21 cellular contexts compared by ENCODE assay signal in genomic region chr1:20266141-20266540, GRCh38.
DNase-seq lines count a peak whose midpoint lies in the region; ATAC-seq and TF ChIP-seq lines count a peak whose summit lies in the region.
"Had no signal": no experiment of that assay in that cellular context is flagged by ENCODE, and none has a peak within 500 bp of the region (broad histone marks: within the 10 kb centered on the region; RNA-seq: fewer than 3 reads in every experiment).

No MANE protein-coding gene starts in this region.

- no peaks in the 10 kb centered on the region for H3K9me3 ChIP-seq in tibial artery

- no peaks in the 10 kb centered on the region for H3K36me3 Mint-ChIP-seq in activated naive CD4-positive, alpha-beta T cell treated with anti-CD3 and anti-CD28 coated beads, Interleukin-2, amount 50 U/mL, for 24 hours
- H3K36me3 Mint-ChIP-seq: CD8-positive, alpha-beta T cell had no signal

- H3K27ac Mint-ChIP-seq in activated naive CD4-positive, alpha-beta T cell treated with anti-CD3 and anti-CD28 coated beads, Interleukin-2, amount 50 U/mL, for 24 hours, result peak overlapping the region; percentile 24
- H3K27ac Mint-ChIP-seq: CD8-positive, alpha-beta T cell had no signal

- ATAC-seq in HG03439 (IDR thresholded peaks at IDR 0.05; ENCODE audit: unreplicated experiment), result no peak
- ATAC-seq: CD8-positive, alpha-beta T cell had no signal

- H3K27ac ChIP-seq in VCaP (peak overlapping the region; percentile 55), tibial artery (no peak overlapping the region)
- H3K27ac ChIP-seq: 22Rv1; BLaER1 treated with 17β-estradiol and CSF1 and Interleukin-3, amounts not matched to agents 10 nM and 100 nM had no signal

- no peaks in the 10 kb centered on the region for H3K4me1 ChIP-seq in tibial artery
- H3K4me1 ChIP-seq: BLaER1 treated with 17β-estradiol and CSF1 and Interleukin-3, amounts not matched to agents 10 nM and 100 nM had no signal

- DNase-seq in activated naive CD4-positive, alpha-beta T cell treated with Interleukin-2 at 50 U/mL for 16 hours, result no peak
- peak; percentile 18 for DNase-seq in choroid plexus epithelial cell (ENCODE audit: low read depth)
- DNase-seq in retinal pigment epithelial cell (ENCODE audit: low read depth), result peak; percentile 39
- DNase-seq in hippocampal formation (lab: John Stamatoyannopoulos, UW), result no peak
- DNase-seq in tibial artery, result no peak
- DNase-seq: CD8-positive, alpha-beta T cell; DND-41; Kasumi-1; MM.1S; NCI-H1048; NCI-H1417 treated with DMSO at 0.1 percent for 48 hours; NCI-H187; NCI-H446 treated with DMSO at 0.1 percent for 48 hours; NCI-H526 treated with DMSO at 0.1 percent for 48 hours; RPMI8226; SIG-M5 had no signal

- H3K27me3 Mint-ChIP-seq in activated naive CD4-positive, alpha-beta T cell treated with anti-CD3 and anti-CD28 coated beads, Interleukin-2, amount 50 U/mL, for 24 hours, result peaks cover 9% of the 10 kb centered on the region

- peaks cover 0 to 28% of the 10 kb centered on the region in 2 donors for H3K27me3 ChIP-seq in tibial artery
- H3K27me3 ChIP-seq: BLaER1 treated with 17β-estradiol and CSF1 and Interleukin-3, amounts not matched to agents 10 nM and 100 nM had no signal

- no peak overlapping the region for H3K4me3 Mint-ChIP-seq in activated naive CD4-positive, alpha-beta T cell treated with anti-CD3 and anti-CD28 coated beads, Interleukin-2, amount 50 U/mL, for 24 hours
- H3K4me3 Mint-ChIP-seq: CD8-positive, alpha-beta T cell had no signal

- TF ChIP-seq CTCF in VCaP (conservative IDR thresholded peaks at IDR 0.05) (no peak), choroid plexus epithelial cell (conservative IDR thresholded peaks at IDR 0.05; ENCODE audit: low read depth, low read length) (no peak), retinal pigment epithelial cell (conservative IDR thresholded peaks at IDR 0.05; ENCODE audit: low read depth, low read length) (no peak), tibial artery (IDR thresholded peaks at IDR 0.05) (no peak)

- no peak overlapping the region for H3K4me3 ChIP-seq in choroid plexus epithelial cell (ENCODE audit: low read depth, low read length)
- H3K4me3 ChIP-seq in retinal pigment epithelial cell (ENCODE audit: low read length), result no peak overlapping the region
- no peak overlapping the region for H3K4me3 ChIP-seq in tibial artery
- H3K4me3 ChIP-seq: BLaER1 treated with 17β-estradiol and CSF1 and Interleukin-3, amounts not matched to agents 10 nM and 100 nM had no signal

- peaks cover 8% of the 10 kb centered on the region for H3K9me3 Mint-ChIP-seq in activated naive CD4-positive, alpha-beta T cell treated with anti-CD3 and anti-CD28 coated beads, Interleukin-2, amount 50 U/mL, for 24 hours

- no peaks in the 10 kb centered on the region for H3K4me1 Mint-ChIP-seq in activated naive CD4-positive, alpha-beta T cell treated with anti-CD3 and anti-CD28 coated beads, Interleukin-2, amount 50 U/mL, for 24 hours

- no peaks in the 10 kb centered on the region for H3K36me3 ChIP-seq in tibial artery
- H3K36me3 ChIP-seq: BLaER1 treated with 17β-estradiol and CSF1 and Interleukin-3, amounts not matched to agents 10 nM and 100 nM had no signal

- intact Hi-C loops in tibial artery (cut with DNase I; ENCODE audit: low total_unique reads), result no loop called here

Comparison
In these comparisons a context has a peak if more than half of its experiments do, and no peak if none do; other contexts are left out.
1. DNase-seq: peak in choroid plexus epithelial cell (single experiment) and retinal pigment epithelial cell (single experiment); none in activated naive CD4-positive, alpha-beta T cell treated with Interleukin-2 at 50 U/mL for 16 hours (single experiment), hippocampal formation (0 of 2) and tibial artery (0 of 2).